29 cellular contexts compared by ENCODE assay signal in genomic region chr3:84980456-84980855, GRCh38. TPM values are rescaled to one million over a fixed set of nuclear protein-coding genes. Genes with fewer than 3 reads are reported as not detected.
"Had no signal": no experiment of that assay in that cellular context is flagged by ENCODE, and none has a peak within 500 bp of the region (broad histone marks: within the 10 kb centered on the region; RNA-seq: fewer than 3 reads in every experiment).

No MANE protein-coding gene starts in this region.

- H3K4me3 ChIP-seq: colonic mucosa, esophagus muscularis mucosa, gastroesophageal sphincter, heart right ventricle had no signal

- DNase-seq: activated B cell treated with CpG ODN at 0.5 μM for 24 hours; activated CD4-positive, alpha-beta T cell treated with anti-CD3 and anti-CD28 coated beads for 48 hours; activated CD4-positive, alpha-beta T cell treated with anti-CD3 and anti-CD28 coated beads, Interleukin-2, amount 50 U/mL, for 1 hour; activated CD4-positive, alpha-beta T cell treated with anti-CD3 and anti-CD28 coated beads, Interleukin-2, amount 50 U/mL, for 48 hours; activated CD8-positive, alpha-beta memory T cell treated with anti-CD3 and anti-CD28 coated beads for 24 hours; activated CD8-positive, alpha-beta T cell treated with anti-CD3 and anti-CD28 coated beads for 36 hours; activated effector memory CD4-positive, alpha-beta T cell treated with Interleukin-2 at 50 U/mL for 16 hours; activated gamma-delta T cell treated with Interleukin-2 at 50 U/mL for 16 hours; activated naive CD4-positive, alpha-beta T cell treated with anti-CD3 and anti-CD28 coated beads, Interleukin-2, amount 50 U/mL, for 16 hours; activated naive CD4-positive, alpha-beta T cell treated with Interleukin-2 at 50 U/mL for 16 hours; activated T-cell treated with anti-CD3 and anti-CD28 coated beads, Interleukin-2, amount 50 U/mL, for 4 hours; amniotic stem cell; colonic mucosa; effector memory CD4-positive, alpha-beta T cell; erythroblast; foreskin keratinocyte; heart right ventricle; T-helper 1 cell; T-helper 17 cell; T1000; WERI-Rb-1 had no signal

- ATAC-seq: activated CD4-positive, CD25-positive, alpha-beta regulatory T cell treated with anti-CD3 and anti-CD28 coated beads, Interleukin-2, amount 50 U/mL, for 24 hours; activated CD8-positive, alpha-beta T cell treated with anti-CD3 and anti-CD28 coated beads for 36 hours; activated T-cell treated with anti-CD3 and anti-CD28 coated beads, Interleukin-2, amount 50 U/mL, for 4 hours; activated T-helper 17 cell treated with anti-CD3 and anti-CD28 coated beads, Interleukin-2, amount 50 U/mL, for 72 hours; foreskin keratinocyte; gastroesophageal sphincter; heart right ventricle; T-helper 17 cell had no signal

- H3K4me3 Mint-ChIP-seq: activated B cell treated with CpG ODN at 0.5 μM for 24 hours; activated CD8-positive, alpha-beta T cell treated with anti-CD3 and anti-CD28 coated beads for 36 hours; activated naive CD8-positive, alpha-beta T cell; activated T-cell treated with anti-CD3 and anti-CD28 coated beads, Interleukin-2, amount 50 U/mL, for 4 hours; activated T-helper 17 cell treated with anti-CD3 and anti-CD28 coated beads, Interleukin-2, amount 50 U/mL, for 72 hours; T-helper 17 cell; T-helper 2 cell treated with Interferon-gamma antibody and Interleukin-4, amounts not matched to agents 5 μg/mL and 100 μg/mL, for 36 hours had no signal

- H3K27ac Mint-ChIP-seq: activated B cell treated with CpG ODN at 0.5 μM for 24 hours; activated CD8-positive, alpha-beta T cell treated with anti-CD3 and anti-CD28 coated beads for 36 hours; activated naive CD8-positive, alpha-beta T cell; activated T-helper 17 cell treated with anti-CD3 and anti-CD28 coated beads, Interleukin-2, amount 50 U/mL, for 72 hours; T-helper 17 cell; T-helper 2 cell treated with Interferon-gamma antibody and Interleukin-4, amounts not matched to agents 5 μg/mL and 100 μg/mL, for 36 hours had no signal

- H3K27me3 ChIP-seq: colonic mucosa, foreskin keratinocyte, gastroesophageal sphincter had no signal

- H3K36me3 ChIP-seq: colonic mucosa, esophagus muscularis mucosa, gastroesophageal sphincter, heart right ventricle, WERI-Rb-1 had no signal

- H3K27ac ChIP-seq: colonic mucosa, esophagus muscularis mucosa, foreskin keratinocyte, gastroesophageal sphincter, heart right ventricle, WERI-Rb-1 had no signal

- H3K9me3 Mint-ChIP-seq: activated B cell treated with CpG ODN at 0.5 μM for 24 hours; activated CD8-positive, alpha-beta T cell treated with anti-CD3 and anti-CD28 coated beads for 36 hours; activated T-cell treated with anti-CD3 and anti-CD28 coated beads, Interleukin-2, amount 50 U/mL, for 4 hours; activated T-helper 17 cell treated with anti-CD3 and anti-CD28 coated beads, Interleukin-2, amount 50 U/mL, for 72 hours had no signal

- H3K27me3 Mint-ChIP-seq: activated B cell treated with CpG ODN at 0.5 μM for 24 hours; activated CD8-positive, alpha-beta T cell treated with anti-CD3 and anti-CD28 coated beads for 36 hours; activated naive CD8-positive, alpha-beta T cell; activated T-helper 17 cell treated with anti-CD3 and anti-CD28 coated beads, Interleukin-2, amount 50 U/mL, for 72 hours; T-helper 17 cell had no signal

- H3K4me1 ChIP-seq: colonic mucosa, esophagus muscularis mucosa, foreskin keratinocyte, gastroesophageal sphincter, heart right ventricle had no signal

- H3K36me3 Mint-ChIP-seq: activated naive CD8-positive, alpha-beta T cell had no signal

- H3K9me3 ChIP-seq: colonic mucosa, esophagus muscularis mucosa, gastroesophageal sphincter, heart right ventricle had no signal

- H3K4me1 Mint-ChIP-seq: activated B cell treated with CpG ODN at 0.5 μM for 24 hours; activated T-helper 17 cell treated with anti-CD3 and anti-CD28 coated beads, Interleukin-2, amount 50 U/mL, for 72 hours; T-helper 17 cell had no signal

RNA-seq across cellular contexts. Expression of gene CADM2, which starts 21.7 kb away (rescaled TPM):
- total RNA-seq: activated B cell treated with CpG ODN at 0.5 μM for 24 hours; activated T-cell treated with anti-CD3 and anti-CD28 coated beads, Interleukin-2, amount 50 U/mL, for 4 hours; activated T-helper 17 cell treated with anti-CD3 and anti-CD28 coated beads, Interleukin-2, amount 50 U/mL, for 72 hours; dermis microvascular lymphatic vessel endothelial cell; foreskin keratinocyte; glomerular endothelial cell had no signal
